8 cellular contexts compared by ENCODE assay signal in genomic region chr11:5125221-5125620, GRCh38. TPM values are rescaled to one million over a fixed set of nuclear protein-coding genes. Genes with fewer than 3 reads are reported as not detected.
"Had no signal": no experiment of that assay in that cellular context is flagged by ENCODE, and none has a peak within 500 bp of the region (broad histone marks: within the 10 kb centered on the region; RNA-seq: fewer than 3 reads in every experiment).

No MANE protein-coding gene starts in this region.

- FAIRE-seq: H1, HTR-8/SVneo had no signal

- DNase-seq: GM23248, H7, HCEC 1CT, KG1 had no signal

- H3K4me3 ChIP-seq: GM23248 had no signal

- H3K9ac ChIP-seq: GM23248 had no signal

- H3K27ac ChIP-seq: GM23248 had no signal

RNA-seq across cellular contexts. Expression of gene OR52A5, which starts 12.9 kb away (rescaled TPM):
- total RNA-seq: GM23248, HT-29 had no signal
- polyA plus RNA-seq: GM23248, IgD-negative memory B cell had no signal

RNA-seq across cellular contexts. Expression of gene OR52A1, which starts 29.3 kb away (rescaled TPM):
- total RNA-seq: GM23248, HT-29 had no signal
- polyA plus RNA-seq: GM23248, IgD-negative memory B cell had no signal

RNA-seq across cellular contexts. Expression of gene OR52E1, which starts 55.8 kb away (rescaled TPM):
- total RNA-seq: GM23248, H1, H7, HT-29 had no signal
- polyA plus RNA-seq: GM23248, H1, IgD-negative memory B cell had no signal
